ENCODE assay signal across 15 cellular contexts in genomic region chr13:26112843-26113242, GRCh38.
A peak's percentile ranks its signal among the peaks of the same experiment; 100 is the strongest.
DNase-seq lines count a peak whose midpoint lies in the region; ATAC-seq, FAIRE-seq and TF ChIP-seq lines count a peak whose summit lies in the region.
"Had no signal": no experiment of that assay in that cellular context is flagged by ENCODE, and none has a peak within 500 bp of the region (broad histone marks: within the 10 kb centered on the region; RNA-seq: fewer than 3 reads in every experiment).

No MANE protein-coding gene starts in this region.

- H3F3A ChIP-seq in SK-N-SH (replicated peaks; ENCODE audit: insufficient read depth) = no peaks in the 10 kb centered on the region

- H3K36me3 ChIP-seq in SK-N-SH (replicated peaks in 1 of 2; ENCODE audit: control insufficient read depth in 1 of 2, insufficient read depth in 2 of 2, low read length in 1 of 2) (no peaks in the 10 kb centered on the region), OCI-LY3 (replicated peaks; ENCODE audit: low read depth, low read length) (no peaks in the 10 kb centered on the region), H1 (ENCODE audit: control insufficient read depth in 2 of 4, insufficient read depth in 4 of 4, low read length in 3 of 4) (no peaks in the 10 kb centered on the region)
- H3K36me3 ChIP-seq: BLaER1, suprapubic skin had no signal

- H3K23me2 ChIP-seq in H1 (ENCODE audit: low read depth, low read length) = no peaks in the 10 kb centered on the region

- no peaks in the 10 kb centered on the region for H3K9me3 Mint-ChIP-seq in type B pancreatic cell
- H3K9me3 Mint-ChIP-seq in activated T-cell treated with anti-CD3 and anti-CD28 coated beads, Interleukin-2, amount 50 U/mL, for 24 hours = no peaks in the 10 kb centered on the region
- H3K9me3 Mint-ChIP-seq: activated CD4-positive, alpha-beta memory T cell treated with anti-CD3 and anti-CD28 coated beads, Interleukin-2, amount 10 ng/mL, durations not matched to agents 7 days and 5 days; IgD-negative memory B cell; T-cell had no signal

- H4K20me1 ChIP-seq in SK-N-SH (ENCODE audit: insufficient read depth) (no peaks in the 10 kb centered on the region), OCI-LY3 (ENCODE audit: insufficient read depth, low read length) (no peaks in the 10 kb centered on the region), H1 (replicated peaks in 1 of 2; ENCODE audit: control insufficient read depth in 1 of 2, insufficient read depth in 2 of 2, low read length in 2 of 2) (no peaks in the 10 kb centered on the region)
- H4K20me1 ChIP-seq: BLaER1 had no signal

- H3K4me3 Mint-ChIP-seq in type B pancreatic cell = no peak overlapping the region
- H3K4me3 Mint-ChIP-seq in activated T-cell treated with anti-CD3 and anti-CD28 coated beads, Interleukin-2, amount 50 U/mL, for 24 hours = no peak overlapping the region
- H3K4me3 Mint-ChIP-seq: activated CD4-positive, alpha-beta memory T cell treated with anti-CD3 and anti-CD28 coated beads, Interleukin-2, amount 10 ng/mL, durations not matched to agents 7 days and 5 days; activated naive CD8-positive, alpha-beta T cell; IgD-negative memory B cell; T-cell had no signal

- peak; percentile 27 for TF ChIP-seq CTCF in SK-N-SH (IDR thresholded peaks at IDR 0.05)
- peak; percentile 37 for TF ChIP-seq CTCF in OCI-LY3 (IDR thresholded peaks at IDR 0.05; ENCODE audit: low read depth, low read length)
- TF ChIP-seq CTCF in H1 (IDR thresholded peaks at IDR 0.05; ENCODE audit: control extremely low read depth in 1 of 3, insufficient read depth in 1 of 3, low read depth in 1 of 3, low read length in 3 of 3) = peak in 2 of 3 experiments; percentile 44 to 69; a peak in 2 of 4 replicates
- peak; percentile 61 for TF ChIP-seq CTCF in type B pancreatic cell (conservative IDR thresholded peaks at IDR 0.05)

- no peak overlapping the region for H3K27ac Mint-ChIP-seq in type B pancreatic cell
- H3K27ac Mint-ChIP-seq in activated T-cell treated with anti-CD3 and anti-CD28 coated beads, Interleukin-2, amount 50 U/mL, for 24 hours = no peak overlapping the region
- H3K27ac Mint-ChIP-seq: activated CD4-positive, alpha-beta memory T cell treated with anti-CD3 and anti-CD28 coated beads, Interleukin-2, amount 10 ng/mL, durations not matched to agents 7 days and 5 days; activated naive CD8-positive, alpha-beta T cell; IgD-negative memory B cell; T-cell had no signal

- H3K4me1 ChIP-seq in SK-N-SH (ENCODE audit: control insufficient read depth in 1 of 2, insufficient read depth in 2 of 2, low read depth in 1 of 2, low read length in 1 of 2) = no peaks in the 10 kb centered on the region
- H3K4me1 ChIP-seq in OCI-LY3 (ENCODE audit: low read length) = no peaks in the 10 kb centered on the region
- no peaks in the 10 kb centered on the region for H3K4me1 ChIP-seq in H1 (replicated peaks in 1 of 4; ENCODE audit: control insufficient read depth in 3 of 4, insufficient read depth in 4 of 4, low read length in 3 of 4)
- H3K4me1 ChIP-seq: BLaER1, suprapubic skin had no signal

- ATAC-seq in SK-N-SH treated with all-trans-retinoic acid at 6 μM for 48 hours = no peak
- ATAC-seq: T-cell had no signal

- H3K27me3 ChIP-seq in SK-N-SH (ENCODE audit: insufficient read depth) (no peaks in the 10 kb centered on the region; the same call in 1 of the 2 replicates), OCI-LY3 (ENCODE audit: low read depth, low read length) (peaks cover 4% of the 10 kb centered on the region; the same call in 1 of the 2 replicates), H1 (replicated peaks in 1 of 4; ENCODE audit: control insufficient read depth in 3 of 4, extremely low read depth in 1 of 4, insufficient read depth in 3 of 4, low read length in 3 of 4) (no peaks in the 10 kb centered on the region)
- H3K27me3 ChIP-seq: BLaER1 had no signal

- H4K5ac ChIP-seq in H1 (ENCODE audit: insufficient read length, low read depth, low read length) = no peak overlapping the region

- no peak overlapping the region for H2AK5ac ChIP-seq in H1 (ENCODE audit: low read depth, low read length)

- H3K27ac ChIP-seq in SK-N-SH (ENCODE audit: low read depth in 2 of 2, low read length in 1 of 2) (no peak overlapping the region), OCI-LY3 (ENCODE audit: low read length) (no peak overlapping the region), H1 (ENCODE audit: low read depth, low read length) (no peak overlapping the region)
- H3K27ac ChIP-seq: BLaER1, suprapubic skin had no signal

- no peaks in the 10 kb centered on the region for H3K79me1 ChIP-seq in H1 (ENCODE audit: low read depth, low read length)

- no peak overlapping the region for H3K14ac ChIP-seq in H1 (ENCODE audit: insufficient read length)

- no peak overlapping the region for H2BK120ac ChIP-seq in H1 (replicated peaks; ENCODE audit: low read depth, low read length)

- no peak for TF ChIP-seq EP300 in SK-N-SH (IDR thresholded peaks at IDR 0.05; ENCODE audit: borderline replicate concordance in 1 of 2, low read depth in 1 of 2, low read length in 1 of 2)
- TF ChIP-seq EP300 in H1 (IDR thresholded peaks at IDR 0.05; ENCODE audit: borderline replicate concordance in 1 of 2, low read depth in 2 of 2, low read length in 2 of 2) = no peak

- POLR2A ChIA-PET in SK-N-SH (lab: Yijun Ruan, JAX) = no interaction called here
- POLR2A ChIA-PET in H1 (lab: Charles Lee; ENCODE audit: partially characterized antibody) = no interaction called here

- H3K79me2 ChIP-seq in SK-N-SH (ENCODE audit: insufficient read depth) = no peaks in the 10 kb centered on the region
- H3K79me2 ChIP-seq in OCI-LY3 (ENCODE audit: low read length) = no peaks in the 10 kb centered on the region
- H3K79me2 ChIP-seq in H1 (ENCODE audit: control insufficient read depth in 1 of 2, insufficient read depth in 2 of 2, low read length in 2 of 2) = no peaks in the 10 kb centered on the region

- no peak overlapping the region for H3K4me3 ChIP-seq in SK-N-SH (ENCODE audit: low read depth in 2 of 2, low read length in 1 of 2)
- H3K4me3 ChIP-seq in OCI-LY3 (ENCODE audit: low read length) = no peak overlapping the region
- H3K4me3 ChIP-seq in H1 (ENCODE audit: extremely low read depth in 1 of 4, insufficient read depth in 2 of 4, low read depth in 3 of 4, low read length in 4 of 4) = no peak overlapping the region
- H3K4me3 ChIP-seq: BLaER1, suprapubic skin had no signal

- no peak overlapping the region for H3K18ac ChIP-seq in H1 (ENCODE audit: extremely low read depth, low read length)

- peaks cover 6% of the 10 kb centered on the region for H3K27me3 Mint-ChIP-seq in type B pancreatic cell
- H3K27me3 Mint-ChIP-seq in activated T-cell treated with anti-CD3 and anti-CD28 coated beads, Interleukin-2, amount 50 U/mL, for 24 hours = peaks cover 12% of the 10 kb centered on the region
- H3K27me3 Mint-ChIP-seq: activated CD4-positive, alpha-beta memory T cell treated with anti-CD3 and anti-CD28 coated beads, Interleukin-2, amount 10 ng/mL, durations not matched to agents 7 days and 5 days had no signal

- no peak overlapping the region for H3K4me2 ChIP-seq in SK-N-SH
- H3K4me2 ChIP-seq in OCI-LY3 (ENCODE audit: low read length) = no peak overlapping the region
- no peak overlapping the region for H3K4me2 ChIP-seq in H1 (ENCODE audit: insufficient read depth in 1 of 2, low read depth in 2 of 2, low read length in 2 of 2)
- H3K4me2 ChIP-seq: BLaER1 had no signal

- no peak for TF ChIP-seq POLR2A in H1 (IDR thresholded peaks at IDR 0.05; ENCODE audit: control extremely low read depth in 1 of 2, low read depth in 2 of 2, low read length in 2 of 2)

- H4K91ac ChIP-seq in H1 (replicated peaks; ENCODE audit: insufficient read length, low read length) = no peak overlapping the region

- no peak overlapping the region for H2BK5ac ChIP-seq in H1 (ENCODE audit: low read depth, low read length)

- FAIRE-seq in H1 (lab: Jason Lieb, UNC) = peak; percentile 60

- no peaks in the 10 kb centered on the region for H3K36me3 Mint-ChIP-seq in type B pancreatic cell
- no peaks in the 10 kb centered on the region for H3K36me3 Mint-ChIP-seq in activated T-cell treated with anti-CD3 and anti-CD28 coated beads, Interleukin-2, amount 50 U/mL, for 24 hours (ENCODE audit: low read depth)
- H3K36me3 Mint-ChIP-seq: activated naive CD8-positive, alpha-beta T cell; IgD-negative memory B cell; T-cell had no signal

- no peaks in the 10 kb centered on the region for H3K4me1 Mint-ChIP-seq in type B pancreatic cell (ENCODE audit: unreplicated experiment)
- H3K4me1 Mint-ChIP-seq in activated T-cell treated with anti-CD3 and anti-CD28 coated beads, Interleukin-2, amount 50 U/mL, for 24 hours (ENCODE audit: low read depth) = no peaks in the 10 kb centered on the region
- H3K4me1 Mint-ChIP-seq: activated CD4-positive, alpha-beta memory T cell treated with anti-CD3 and anti-CD28 coated beads, Interleukin-2, amount 10 ng/mL, durations not matched to agents 7 days and 5 days; IgD-negative memory B cell; T-cell had no signal

- CTCF ChIA-PET in SK-N-SH (lab: Yijun Ruan, JAX) = interaction anchor here (1.3 kb wide), 1 partner anchor 51 kb away, joined by 3 read pairs; no protein-coding TSS in a partner anchor
- CTCF ChIA-PET in H1 (lab: Charles Lee; ENCODE audit: partially characterized antibody) = interaction anchor here (1.0 to 4.1 kb wide), 7 partner anchors 14 to 533 kb away, joined by 3 to 20 read pairs (median 5); no protein-coding TSS in a partner anchor

- H3K4ac ChIP-seq in H1 (replicated peaks; ENCODE audit: insufficient read length, low read depth, low read length) = no peak overlapping the region

- H3K9ac ChIP-seq in SK-N-SH (no peak overlapping the region), OCI-LY3 (ENCODE audit: low read length) (no peak overlapping the region), H1 (replicated peaks in 1 of 4; ENCODE audit: extremely low read depth in 1 of 4, low read depth in 3 of 4, low read length in 3 of 4) (no peak overlapping the region)
- H3K9ac ChIP-seq: BLaER1 had no signal

- no peak overlapping the region for H4K8ac ChIP-seq in H1 (ENCODE audit: extremely low read depth, insufficient read depth, low read length)

- H3K9me2 ChIP-seq in SK-N-SH = no peaks in the 10 kb centered on the region

- no peaks in the 10 kb centered on the region for H3K9me3 ChIP-seq in SK-N-SH
- H3K9me3 ChIP-seq in OCI-LY3 (ENCODE audit: insufficient read depth, low read length) = no peaks in the 10 kb centered on the region
- H3K9me3 ChIP-seq in H1 (ENCODE audit: insufficient read depth in 2 of 2, low read depth in 1 of 2, low read length in 1 of 2) = no peaks in the 10 kb centered on the region
- H3K9me3 ChIP-seq: BLaER1, suprapubic skin had no signal

- H2AFZ ChIP-seq in SK-N-SH (ENCODE audit: low read depth) (no peak overlapping the region), OCI-LY3 (ENCODE audit: low read depth, low read length) (no peak overlapping the region), H1 (ENCODE audit: low read length) (no peak overlapping the region)

- H3K56ac ChIP-seq in H1 (replicated peaks; ENCODE audit: insufficient read length, low read depth, low read length) = no peak overlapping the region

- H2BK12ac ChIP-seq in H1 (ENCODE audit: low read depth, low read length) = no peak overlapping the region

- DNase-seq in SK-N-SH = no peak
- no peak for DNase-seq in H1 (ENCODE audit: low read depth in 1 of 2, low spot score in 2 of 2)
- DNase-seq in type B pancreatic cell (ENCODE audit: extremely low spot score, unreplicated experiment) = no peak
- DNase-seq in activated T-cell treated with anti-CD3 and anti-CD28 coated beads, Interleukin-2, amount 50 U/mL, for 24 hours = no peak
- DNase-seq in NCI-H1436 (lab: John Stamatoyannopoulos, UW) = no peak
- no peak for DNase-seq in UCSD-AML1 (lab: John Stamatoyannopoulos, UW; ENCODE audit: unreplicated experiment)
- DNase-seq: activated CD4-positive, alpha-beta memory T cell treated with anti-CD3 and anti-CD28 coated beads, Interleukin-2, amount 10 ng/mL, durations not matched to agents 7 days and 5 days; NCI-H524 treated with DMSO at 0.1 percent for 48 hours; T-cell had no signal

- 52% methylated on average over 4 of the region's 4 CpGs for WGBS in SK-N-SH (ENCODE audit: low lambda C conversion rate)
- WGBS in H1 (ENCODE audit: extremely low coverage in 1 of 2, insufficient coverage in 1 of 2, insufficient read length in 1 of 2, insufficient replicate concordance in 2 of 2, low coverage in 1 of 2, low lambda C conversion rate in 2 of 2, missing lambda C conversion rate in 1 of 2), 2 experiments = 88% methylated on average over 4 of the region's 4 CpGs; no CpG with 5 or more reads in 1 of the 2 experiments

- no peak overlapping the region for H2BK15ac ChIP-seq in H1 (ENCODE audit: low read length)

- H3K23ac ChIP-seq in H1 (ENCODE audit: insufficient read length) = no peak overlapping the region

- H2BK20ac ChIP-seq in H1 (ENCODE audit: low read length) = no peak overlapping the region

- TF ChIP-seq RAD21 in SK-N-SH (IDR thresholded peaks at IDR 0.05; ENCODE audit: low read length) (peak; percentile 34; the same call in 1 of the 2 replicates), H1 (IDR thresholded peaks at IDR 0.05 in 1 of 2, conservative IDR thresholded peaks at IDR 0.05 in 1 of 2; ENCODE audit: low read depth in 2 of 2, low read length in 2 of 2) (peak; percentile 80 to 81)

Comparison
In these comparisons a context has a peak if more than half of its experiments do, and no peak if none do; other contexts are left out.
1. Of the 17 proteins assayed by ChIP-seq in both H1 and SK-N-SH: peak only in H1: none; only in SK-N-SH: none; in both: CTCF and RAD21; in neither: 15.